8 cellular contexts compared by ENCODE assay signal in the genomic region with DNA sequence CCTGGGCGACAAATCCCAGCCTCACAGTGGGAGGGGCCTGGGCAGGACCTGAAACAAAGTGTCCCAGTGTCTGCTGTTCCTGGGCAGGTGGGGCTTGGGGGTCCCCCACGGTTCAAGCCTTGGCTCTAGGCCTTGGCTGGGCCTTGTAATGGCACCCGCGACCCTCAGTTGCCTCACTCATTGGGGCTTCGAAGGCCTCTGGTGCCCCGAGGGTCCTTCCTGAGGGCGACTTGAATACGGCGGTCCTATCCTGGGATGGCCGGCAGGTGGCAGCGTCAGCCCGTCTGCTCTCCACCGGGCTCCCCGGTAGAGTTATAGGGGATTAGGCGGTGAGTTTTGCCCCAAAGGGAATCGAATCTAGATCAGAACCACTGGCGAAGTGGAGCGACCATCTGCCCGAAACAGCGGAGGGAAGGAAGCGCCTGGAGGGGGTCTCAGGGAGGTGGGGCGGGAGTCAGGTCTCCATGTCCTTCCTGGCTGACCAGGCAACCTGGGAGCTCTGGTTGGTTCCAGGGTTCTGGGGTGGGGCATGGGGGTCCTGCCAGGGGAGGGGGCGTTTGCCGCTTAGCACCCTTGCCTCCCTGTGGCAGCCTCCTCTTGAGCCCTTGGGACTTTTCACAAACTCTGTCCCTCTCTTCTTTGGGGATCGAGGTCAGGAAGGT. TPM values are rescaled to one million over a fixed set of nuclear protein-coding genes. Genes with fewer than 3 reads are reported as not detected.
A peak's percentile ranks its signal among the peaks of the same experiment; 100 is the strongest.
DNase-seq lines count a peak whose midpoint lies in the region; ATAC-seq and TF ChIP-seq lines count a peak whose summit lies in the region.

No MANE protein-coding gene starts in this region.

- H3K4me3 ChIP-seq in DOHH2 (ENCODE audit: low read length): peak overlapping the region; percentile 89
- H3K4me3 ChIP-seq in SK-N-MC: peak overlapping the region; percentile 18
- H3K4me3 ChIP-seq in parathyroid adenoma (ENCODE audit: low read depth, low read length): no peak overlapping the region
- peak overlapping the region in 2 of 4 donors; percentile 9 to 17 for H3K4me3 ChIP-seq in tibial nerve

- intact Hi-C loops in activated naive CD4-positive, alpha-beta T cell treated with anti-CD3 and anti-CD28 coated beads for 36 hours (cut with micrococcal nuclease): loop anchor here (1.0 to 10.0 kb wide), 6 partner anchors 112 to 426 kb away; partner anchors contain the start of genes PANK4 and TTC34
- intact Hi-C loops in head of caudate nucleus (cut with DNase I): loop anchor here (1.0 kb wide), 1 partner anchor 134 kb away; no protein-coding TSS in a partner anchor

- no peaks in the 10 kb centered on the region for H3K27me3 Mint-ChIP-seq in activated naive CD4-positive, alpha-beta T cell treated with anti-CD3 and anti-CD28 coated beads for 36 hours (ENCODE audit: low read depth)

- TF ChIP-seq POLR2A in tibial nerve (IDR thresholded peaks at IDR 0.05): no peak

- peak overlapping the region; percentile 54 for H2AFZ ChIP-seq in parathyroid adenoma

- H3K4me2 ChIP-seq in DOHH2 (ENCODE audit: low read length): peak overlapping the region; percentile 88
- H3K4me2 ChIP-seq in parathyroid adenoma (ENCODE audit: low read length): peak overlapping the region; percentile 91

- peaks cover 37% of the 10 kb centered on the region for H3K4me1 Mint-ChIP-seq in activated naive CD4-positive, alpha-beta T cell treated with anti-CD3 and anti-CD28 coated beads for 36 hours (ENCODE audit: low read depth)

- 0 out of 2 replicates have a peak, but pooled peaks cover 4% of the 10 kb centered on the region for H4K20me1 ChIP-seq in DOHH2 (ENCODE audit: control insufficient read depth, insufficient read depth, low read depth, low read length)

- CTCF ChIA-PET in activated naive CD4-positive, alpha-beta T cell treated with anti-CD3 and anti-CD28 coated beads for 36 hours (lab: Charles Lee): interaction anchor here (0.6 to 2.0 kb wide), 5 partner anchors 67 to 859 kb away, joined by 3 to 19 read pairs (median 4); partner anchors contain the start of gene FAAP20

- TF ChIP-seq EP300 in tibial nerve (IDR thresholded peaks at IDR 0.05): no peak

- DNase-seq in SK-N-MC (ENCODE audit: low read depth, low spot score) (no peak), head of caudate nucleus (peak; percentile 68 to 93 (median 86)), tibial nerve (ENCODE audit: low spot score in 2 of 2) (peak; percentile 37 to 67)
- DNase-seq in activated naive CD4-positive, alpha-beta T cell treated with anti-CD3 and anti-CD28 coated beads for 36 hours: peak; percentile 88

- 1 to 5% methylated on average over 4 to 25 of the region's 25 CpGs for WGBS in tibial nerve, 2 donors

- TF ChIP-seq CTCF in DOHH2 (IDR thresholded peaks at IDR 0.05; ENCODE audit: low read depth, low read length, poor library complexity, severe bottlenecking) (peak; percentile 92), LNCAP (IDR thresholded peaks at IDR 0.05) (peak; percentile 95), parathyroid adenoma (IDR thresholded peaks at IDR 0.05) (peak; percentile 83), tibial nerve (IDR thresholded peaks at IDR 0.05) (peak; percentile 93 to 97 (median 95))

- H3K27ac ChIP-seq in DOHH2 (ENCODE audit: low read depth, low read length) (peak overlapping the region; percentile 77), SK-N-MC (no peak overlapping the region), parathyroid adenoma (peak overlapping the region; percentile 64), tibial nerve (peak overlapping the region; percentile 76 to 93 (median 92))

- ATAC-seq in GM19397 (IDR thresholded peaks at IDR 0.05; ENCODE audit: unreplicated experiment): no peak

- H3K79me2 ChIP-seq in DOHH2 (ENCODE audit: control insufficient read depth, low read length): peaks cover 29% of the 10 kb centered on the region
- H3K79me2 ChIP-seq in parathyroid adenoma: no peaks in the 10 kb centered on the region

- H3K9me3 ChIP-seq in DOHH2 (ENCODE audit: control insufficient read depth, insufficient read depth, low read length) (no peaks in the 10 kb centered on the region), SK-N-MC (ENCODE audit: low read depth, low read length) (no peaks in the 10 kb centered on the region), parathyroid adenoma (ENCODE audit: control insufficient read depth, low read length) (no peaks in the 10 kb centered on the region), tibial nerve (no peaks in the 10 kb centered on the region)

- no peaks in the 10 kb centered on the region for H3K9me2 ChIP-seq in DOHH2 (replicated peaks; ENCODE audit: control insufficient read depth, low read length)

- H3K9ac ChIP-seq in SK-N-MC (ENCODE audit: insufficient read length) (no peak overlapping the region), parathyroid adenoma (no peak overlapping the region)

- H3F3A ChIP-seq in DOHH2 (ENCODE audit: control insufficient read depth, insufficient read depth): 0 out of 2 replicates have a peak, but pooled peaks cover 10% of the 10 kb centered on the region

- H3K36me3 ChIP-seq in DOHH2 (ENCODE audit: control insufficient read depth, low read length) (peaks cover 12% of the 10 kb centered on the region), SK-N-MC (ENCODE audit: insufficient read depth, low read length) (no peaks in the 10 kb centered on the region), parathyroid adenoma (ENCODE audit: control insufficient read depth, insufficient read depth, low read length) (no peaks in the 10 kb centered on the region), tibial nerve (peaks cover 0 to 11% (median 0%) of the 10 kb centered on the region in 3 donors)

- peaks cover 43% of the 10 kb centered on the region for H3K4me1 ChIP-seq in DOHH2 (ENCODE audit: control insufficient read depth, low read length)
- H3K4me1 ChIP-seq in parathyroid adenoma: no peaks in the 10 kb centered on the region
- peaks cover 0 to 38% (median 24%) of the 10 kb centered on the region in 4 donors for H3K4me1 ChIP-seq in tibial nerve

- H3K36me3 Mint-ChIP-seq in activated naive CD4-positive, alpha-beta T cell treated with anti-CD3 and anti-CD28 coated beads for 36 hours (ENCODE audit: low read depth): no peaks in the 10 kb centered on the region

- peak overlapping the region; percentile 73 for H3K4me3 Mint-ChIP-seq in activated naive CD4-positive, alpha-beta T cell treated with anti-CD3 and anti-CD28 coated beads for 36 hours

- no peaks in the 10 kb centered on the region for H3K9me3 Mint-ChIP-seq in activated naive CD4-positive, alpha-beta T cell treated with anti-CD3 and anti-CD28 coated beads for 36 hours

- H3K27ac Mint-ChIP-seq in activated naive CD4-positive, alpha-beta T cell treated with anti-CD3 and anti-CD28 coated beads for 36 hours: peak overlapping the region; percentile 81

- H3K27me3 ChIP-seq in DOHH2 (ENCODE audit: control insufficient read depth, low read length) (no peaks in the 10 kb centered on the region), parathyroid adenoma (ENCODE audit: control insufficient read depth, insufficient read depth, low read length) (no peaks in the 10 kb centered on the region), tibial nerve (peaks cover 0 to 43% of the 10 kb centered on the region in 2 donors)

RNA-seq across cellular contexts. Expression of gene PEX10, which starts 2.1 kb away (rescaled TPM):
- total RNA-seq in activated naive CD4-positive, alpha-beta T cell treated with anti-CD3 and anti-CD28 coated beads for 36 hours: 1 to 10 TPM; 8.6 to 9.1 TPM
- 10 to 100 TPM; 27.6 to 44.7 (median 37.8) TPM for total RNA-seq in tibial nerve

RNA-seq across cellular contexts. Expression of gene RER1, which starts 22.8 kb away (rescaled TPM):
- 100 to 1,000 TPM; 115 to 124 TPM for total RNA-seq in activated naive CD4-positive, alpha-beta T cell treated with anti-CD3 and anti-CD28 coated beads for 36 hours
- 10 to 100 TPM; 56.4 to 76.8 (median 66.8) TPM for total RNA-seq in tibial nerve

RNA-seq across cellular contexts. Expression of gene MORN1, which starts 23.1 kb away (rescaled TPM):
- total RNA-seq in activated naive CD4-positive, alpha-beta T cell treated with anti-CD3 and anti-CD28 coated beads for 36 hours: 1 to 10 TPM; 3.2 to 4.9 TPM
- total RNA-seq in tibial nerve: 10 to 100 TPM in 3 of 4 donors, 1 to 10 TPM in 1; 8.7 to 21.9 (median 16.1) TPM
